Comparison of ENCODE assay signal across 1 cellular context in genomic region chr12:52372216-52373154, GRCh38.
TF ChIP-seq lines count a peak whose summit lies in the region.

No MANE protein-coding gene starts in this region.

TF ChIP-seq in HCT116, 20 proteins besides CTCF, POLR2A, EP300 and RAD21 (continued from another document):
- TF ChIP-seq REST (IDR thresholded peaks at IDR 0.05; ENCODE audit: low read depth) (no peak), SIN3A (IDR thresholded peaks at IDR 0.05; ENCODE audit: low read depth) (no peak), ZBTB33 (IDR thresholded peaks at IDR 0.05; ENCODE audit: extremely low read depth, insufficient replicate concordance, low read length) (no peak), ZFX (IDR thresholded peaks at IDR 0.05) (no peak), MAX (IDR thresholded peaks at IDR 0.05) (no peak; the same call in 1 of the 2 replicates), EZH2phosphoT487 (IDR thresholded peaks at IDR 0.05; ENCODE audit: borderline replicate concordance) (no peak), ZNF274 (IDR thresholded peaks at IDR 0.05; ENCODE audit: low read depth, low read length) (no peak), SRF (IDR thresholded peaks at IDR 0.05; ENCODE audit: low read depth) (no peak)
